ENCODE assay signal across 8 cellular contexts in genomic region chr5:58891072-58891970, GRCh38.
A peak's percentile ranks its signal among the peaks of the same experiment; 100 is the strongest.
DNase-seq lines count a peak whose midpoint lies in the region; ATAC-seq and TF ChIP-seq lines count a peak whose summit lies in the region.

No MANE protein-coding gene starts in this region.

- WGBS in adrenal gland, 4 donors = 11 to 18% (median 13%) methylated on average over 18 of the region's 18 CpGs
- WGBS in aorta, 2 donors = 7 to 12% methylated on average over 18 of the region's 18 CpGs

- peak; percentile 40 for DNase-seq in LNCaP clone FGC (ENCODE audit: low read depth)
- DNase-seq in T follicular helper cell (ENCODE audit: low read depth) = peak; percentile 44
- peak; percentile 72 to 92 (median 83) for DNase-seq in adrenal gland
- DNase-seq in left ventricle myocardium inferior = peak; percentile 71
- DNase-seq in putamen (ENCODE audit: low spot score) = peak; percentile 53
- DNase-seq in aorta = peak; percentile 72 to 91

- H3K36me3 ChIP-seq in ACC112 (ENCODE audit: insufficient read depth, low read length) (no peaks in the 10 kb centered on the region), adrenal gland (replicated peaks in 1 of 2) (no peaks in the 10 kb centered on the region), left ventricle myocardium inferior (no peaks in the 10 kb centered on the region), aorta (ENCODE audit: control insufficient read depth in 1 of 2, insufficient read depth in 2 of 2, low read length in 1 of 2) (no peaks in the 10 kb centered on the region)

- H3K27ac ChIP-seq in ACC112 (ENCODE audit: low read depth, low read length) = peak overlapping the region; percentile 100
- peak overlapping the region in 4 of 5 donors; percentile 32 to 87 (median 66) for H3K27ac ChIP-seq in adrenal gland
- peak overlapping the region; percentile 73 for H3K27ac ChIP-seq in left ventricle myocardium inferior (replicated peaks)
- peak overlapping the region in 1 of 2 donors; percentile 38 for H3K27ac ChIP-seq in aorta (ENCODE audit: low read depth in 1 of 2, low read length in 2 of 2)

- peaks cover 42% of the 10 kb centered on the region for H3K4me1 ChIP-seq in ACC112 (ENCODE audit: control insufficient read depth, insufficient read depth, low read length, unreplicated experiment)
- peaks cover 0 to 12% of the 10 kb centered on the region in 2 donors for H3K4me1 ChIP-seq in adrenal gland (replicated peaks in 1 of 2)
- peaks cover 25% of the 10 kb centered on the region for H3K4me1 ChIP-seq in left ventricle myocardium inferior
- H3K4me1 ChIP-seq in aorta (ENCODE audit: control insufficient read depth in 1 of 2, insufficient read depth in 2 of 2, low read length in 2 of 2) = peaks cover 0 to 4% of the 10 kb centered on the region in 2 donors

- no peaks in the 10 kb centered on the region for H3K27me3 ChIP-seq in ACC112 (ENCODE audit: insufficient read depth, low read length)
- H3K27me3 ChIP-seq in adrenal gland = no peaks in the 10 kb centered on the region
- no peaks in the 10 kb centered on the region for H3K27me3 ChIP-seq in left ventricle myocardium inferior (ENCODE audit: low read depth)
- no peaks in the 10 kb centered on the region for H3K27me3 ChIP-seq in aorta (ENCODE audit: control insufficient read depth in 1 of 2, insufficient read depth in 2 of 2, low read length in 1 of 2)

- H2AFZ ChIP-seq in ACC112 (ENCODE audit: low read length, unreplicated experiment) = peak overlapping the region; percentile 27

- TF ChIP-seq CTCF in LNCaP clone FGC (IDR thresholded peaks at IDR 0.05; ENCODE audit: control insufficient read depth, extremely low read depth, insufficient read depth) (peak; percentile 91), adrenal gland (IDR thresholded peaks at IDR 0.05) (peak; percentile 57 to 83 (median 71)), left ventricle myocardium inferior (IDR thresholded peaks at IDR 0.05; ENCODE audit: borderline replicate concordance) (peak; percentile 83)

- H3K79me2 ChIP-seq in ACC112 (ENCODE audit: control insufficient read depth, insufficient read depth, low read length, unreplicated experiment) = no peaks in the 10 kb centered on the region

- H3K4me3 ChIP-seq in ACC112 (ENCODE audit: low read depth, low read length) (peak overlapping the region; percentile 70), LNCaP clone FGC (ENCODE audit: low read depth, low read length) (no peak overlapping the region), adrenal gland (no peak overlapping the region), left ventricle myocardium inferior (peak overlapping the region; percentile 38), aorta (ENCODE audit: low read length in 2 of 2) (no peak overlapping the region)

- no peak for TF ChIP-seq POLR2A in adrenal gland (IDR thresholded peaks at IDR 0.05)

- H3K9me3 ChIP-seq in adrenal gland (replicated peaks in 1 of 3) = no peaks in the 10 kb centered on the region
- H3K9me3 ChIP-seq in left ventricle myocardium inferior (replicated peaks) = no peaks in the 10 kb centered on the region
- no peaks in the 10 kb centered on the region for H3K9me3 ChIP-seq in aorta (ENCODE audit: control insufficient read depth, low read length)

- intact Hi-C loops in adrenal gland (cut with DNase I) = loop anchor here in 1 of 2 donors (2.0 kb wide), 1 partner anchor 117 kb away; no protein-coding TSS in a partner anchor
- intact Hi-C loops in left ventricle myocardium inferior (cut with micrococcal nuclease) = no loop called here
- intact Hi-C loops in aorta (cut with DNase I) = no loop called here

- ATAC-seq in GM18511 (IDR thresholded peaks at IDR 0.05; ENCODE audit: unreplicated experiment) (peak; percentile 61), aorta (ENCODE audit: low FRiP score) (peak; percentile 77)

Comparison
In these comparisons a context has a peak if more than half of its experiments do, and no peak if none do; other contexts are left out.
1. H3K4me3 ChIP-seq: peak in ACC112 (single experiment) and left ventricle myocardium inferior (single experiment); none in LNCaP clone FGC (single experiment), adrenal gland (0 of 4) and aorta (0 of 2).
2. Peak in every context shown above with its lines, with median percentiles within 50 percentile points of each other: DNase-seq and CTCF ChIP-seq.